8 cellular contexts compared by ENCODE assay signal in genomic region chr5:181221792-181222629, GRCh38. TPM values are rescaled to one million over a fixed set of nuclear protein-coding genes. Genes with fewer than 3 reads are reported as not detected.
DNase-seq lines count a peak whose midpoint lies in the region; ATAC-seq and TF ChIP-seq lines count a peak whose summit lies in the region.

No MANE protein-coding gene starts in this region.

- peak; percentile 68 to 75 (median 70) for ATAC-seq in psoas muscle

- TF ChIP-seq CTCF in cardiac muscle cell (IDR thresholded peaks at IDR 0.05; ENCODE audit: low read depth, low read length) = no peak
- no peak for TF ChIP-seq CTCF in psoas muscle (IDR thresholded peaks at IDR 0.05)
- peak in 1 of 4 experiments; percentile 2 for TF ChIP-seq CTCF in uterus (IDR thresholded peaks at IDR 0.05)

- TF ChIP-seq POLR2A in uterus (IDR thresholded peaks at IDR 0.05) = peak in 1 of 2 donors; percentile 21

- H3K4me1 Mint-ChIP-seq in activated naive CD4-positive, alpha-beta T cell treated with anti-CD3 and anti-CD28 coated beads for 36 hours (ENCODE audit: low read depth) = peaks cover 59% of the 10 kb centered on the region

- H3K27ac ChIP-seq in cardiac muscle cell (peak overlapping the region; percentile 39), psoas muscle (peak overlapping the region; percentile 100), uterus (peak overlapping the region; percentile 95 to 98)

- no peaks in the 10 kb centered on the region for H3K9me3 ChIP-seq in HAP-1
- H3K9me3 ChIP-seq in cardiac muscle cell (ENCODE audit: low read depth) = no peaks in the 10 kb centered on the region
- H3K9me3 ChIP-seq in psoas muscle = no peaks in the 10 kb centered on the region
- no peaks in the 10 kb centered on the region for H3K9me3 ChIP-seq in uterus

- H3K27me3 Mint-ChIP-seq in activated naive CD4-positive, alpha-beta T cell treated with anti-CD3 and anti-CD28 coated beads for 36 hours (ENCODE audit: low read depth) = peaks cover 8% of the 10 kb centered on the region

- 6 to 7% (median 6%) methylated on average over 50 of the region's 50 CpGs for WGBS in psoas muscle, 3 donors

- CTCF ChIA-PET in activated naive CD4-positive, alpha-beta T cell treated with anti-CD3 and anti-CD28 coated beads for 36 hours (lab: Charles Lee) = interaction anchor here (0.8 to 1.6 kb wide), 3 partner anchors 15 to 38 kb away, joined by 3 to 6 read pairs (median 3); no protein-coding TSS in a partner anchor

- H3K27ac Mint-ChIP-seq in activated naive CD4-positive, alpha-beta T cell treated with anti-CD3 and anti-CD28 coated beads for 36 hours = peak overlapping the region; percentile 100

- intact Hi-C loops in activated naive CD4-positive, alpha-beta T cell treated with anti-CD3 and anti-CD28 coated beads for 36 hours (cut with micrococcal nuclease) = loop anchor here (1.0 kb wide), 2 partner anchors 15 to 33 kb away; no protein-coding TSS in a partner anchor
- intact Hi-C loops in psoas muscle (cut with DNase I) (loop anchor here (1.0 to 2.0 kb wide), 4 partner anchors 15 to 31 kb away; no protein-coding TSS in a partner anchor), uterus (cut with DNase I; ENCODE audit: low total_unique reads) (no loop called here)

- peak overlapping the region; percentile 88 for H3K4me3 ChIP-seq in HAP-1
- H3K4me3 ChIP-seq in cardiac muscle cell = peak overlapping the region; percentile 80
- H3K4me3 ChIP-seq in psoas muscle = peak overlapping the region; percentile 97
- peak overlapping the region; percentile 76 to 82 for H3K4me3 ChIP-seq in uterus

- in situ Hi-C loops in HAP-1 (cut with MboI; ENCODE audit: low sequenced_read_pairs) = loop anchor here (5.0 kb wide), 1 partner anchor 35 kb away; no protein-coding TSS in a partner anchor

- H3K27me3 ChIP-seq in HAP-1 (ENCODE audit: low read depth) (no peaks in the 10 kb centered on the region), cardiac muscle cell (no peaks in the 10 kb centered on the region), psoas muscle (ENCODE audit: insufficient read depth in 3 of 3, low read length in 2 of 3) (no peaks in the 10 kb centered on the region), uterus (no peaks in the 10 kb centered on the region)

- peak; percentile 99 for DNase-seq in Daoy (ENCODE audit: low read depth)
- peak; percentile 95 to 97 for DNase-seq in HAP-1 (ENCODE audit: low spot score in 2 of 2)
- DNase-seq in NCI-H460 (ENCODE audit: extremely low read depth, low read depth) = peak; percentile 96
- peak; percentile 99 for DNase-seq in activated naive CD4-positive, alpha-beta T cell treated with anti-CD3 and anti-CD28 coated beads for 36 hours
- DNase-seq in cardiac muscle cell (ENCODE audit: low read depth in 1 of 2, low spot score in 1 of 2) = peak; percentile 82 to 93
- peak; percentile 90 to 95 for DNase-seq in psoas muscle
- peak; percentile 96 to 98 for DNase-seq in uterus
- no peak for DNase-seq in SKM-1 (lab: John Stamatoyannopoulos, UW; ENCODE audit: unreplicated experiment)

- peak overlapping the region; percentile 96 for H3K4me3 Mint-ChIP-seq in activated naive CD4-positive, alpha-beta T cell treated with anti-CD3 and anti-CD28 coated beads for 36 hours

- H3K36me3 ChIP-seq in HAP-1 (replicated peaks) = peaks cover 5% of the 10 kb centered on the region; the same call in 1 of the 2 replicates
- H3K36me3 ChIP-seq in cardiac muscle cell = no peaks in the 10 kb centered on the region
- peaks cover 0 to 6% of the 10 kb centered on the region in 2 donors for H3K36me3 ChIP-seq in psoas muscle (ENCODE audit: insufficient read depth in 1 of 2, low read depth in 1 of 2)
- H3K36me3 ChIP-seq in uterus = no peaks in the 10 kb centered on the region

- peaks cover 14% of the 10 kb centered on the region for H3K36me3 Mint-ChIP-seq in activated naive CD4-positive, alpha-beta T cell treated with anti-CD3 and anti-CD28 coated beads for 36 hours (ENCODE audit: low read depth)

- H3K4me1 ChIP-seq in HAP-1 (peaks cover 18% of the 10 kb centered on the region), cardiac muscle cell (ENCODE audit: low read depth) (no peaks in the 10 kb centered on the region), psoas muscle (peaks cover 19% of the 10 kb centered on the region), uterus (peaks cover 0 to 5% of the 10 kb centered on the region in 2 donors)

- no peaks in the 10 kb centered on the region for H3K9me3 Mint-ChIP-seq in activated naive CD4-positive, alpha-beta T cell treated with anti-CD3 and anti-CD28 coated beads for 36 hours

RNA-seq across cellular contexts. Expression of gene TRIM41, which starts 1.1 kb away (rescaled TPM):
- 23.3 and 23.8 TPM in 2 replicates for total RNA-seq in Daoy (2014; rRNA removed; shearing (Covaris generic))
- 25.7 and 32.2 TPM in 2 replicates for total RNA-seq in NCI-H460 (2014; rRNA removed; shearing (Covaris generic))
- 100 and 108 TPM in 2 replicates for polyA plus RNA-seq in NCI-H460 (2014; cell fraction: nucleus; rRNA removed)
- total RNA-seq in activated naive CD4-positive, alpha-beta T cell treated with anti-CD3 and anti-CD28 coated beads for 36 hours = 10 to 100 TPM; 36.5 to 37.3 TPM
- total RNA-seq in cardiac muscle cell (29.4 and 30.1 TPM in 2 replicates), psoas muscle (10 to 100 TPM; 26.6 to 33.6 (median 31.5) TPM), uterus (10 to 100 TPM in 2 of 4 donors, 1 to 10 TPM in 2; 4.7 to 18.8 (median 12.2) TPM)
- polyA plus RNA-seq in cardiac muscle cell (3.4 and 5.4 TPM in 2 replicates), psoas muscle (10 to 100 TPM; 12.5 to 44.0 (median 17.4) TPM)

RNA-seq across cellular contexts. Expression of gene TRIM7, which starts 17.0 kb away (rescaled TPM):
- 6.7 and 9.0 TPM in 2 replicates for total RNA-seq in Daoy (2014; rRNA removed; shearing (Covaris generic))
- 46.8 and 54.3 TPM in 2 replicates for total RNA-seq in NCI-H460 (2014; rRNA removed; shearing (Covaris generic))
- 52.9 and 66.6 TPM in 2 replicates for polyA plus RNA-seq in NCI-H460 (2014; cell fraction: nucleus; rRNA removed)
- 1 to 10 TPM; 1.6 to 1.8 TPM for total RNA-seq in activated naive CD4-positive, alpha-beta T cell treated with anti-CD3 and anti-CD28 coated beads for 36 hours
- total RNA-seq in cardiac muscle cell (0.39 TPM in 1 of 2 replicates, not detected in the other), psoas muscle (10 to 100 TPM; 18.5 to 42.6 (median 32.4) TPM), uterus (1 to 10 TPM; 1.2 to 7.7 (median 1.6) TPM)
- polyA plus RNA-seq in cardiac muscle cell (0.11 and 0.20 TPM in 2 replicates), psoas muscle (10 to 100 TPM; 10.4 to 37.7 (median 21.2) TPM)

RNA-seq across cellular contexts. Expression of gene RACK1, which starts 21.7 kb away (rescaled TPM):
- 3,901 and 4,257 TPM in 2 replicates for total RNA-seq in Daoy (2014; rRNA removed; shearing (Covaris generic))
- total RNA-seq in NCI-H460 (2014; rRNA removed; shearing (Covaris generic)) = 6,972 and 7,071 TPM in 2 replicates
- 4,584 and 4,689 TPM in 2 replicates for polyA plus RNA-seq in NCI-H460 (2014; cell fraction: nucleus; rRNA removed)
- total RNA-seq in activated naive CD4-positive, alpha-beta T cell treated with anti-CD3 and anti-CD28 coated beads for 36 hours = 1,000 to 10,000 TPM; 3,176 to 3,362 TPM
- total RNA-seq in cardiac muscle cell (2,235 and 2,267 TPM in 2 replicates), psoas muscle (1,000 to 10,000 TPM in 1 of 4 donors, 100 to 1,000 TPM in 3; 832 to 1,110 (median 978) TPM), uterus (1,000 to 10,000 TPM; 1,656 to 5,035 (median 2,557) TPM)
- polyA plus RNA-seq in cardiac muscle cell (803 and 899 TPM in 2 replicates), psoas muscle (1,000 to 10,000 TPM; 1,678 to 3,660 (median 1,849) TPM)

RNA-seq across cellular contexts. Expression of gene TRIM52, which starts 38.9 kb away (rescaled TPM):
- 1.6 and 2.6 TPM in 2 replicates for total RNA-seq in Daoy (2014; rRNA removed; shearing (Covaris generic))
- total RNA-seq in NCI-H460 (2014; rRNA removed; shearing (Covaris generic)) = 10.2 and 10.6 TPM in 2 replicates
- polyA plus RNA-seq in NCI-H460 (2014; cell fraction: nucleus; rRNA removed) = 18.2 and 30.0 TPM in 2 replicates
- total RNA-seq in activated naive CD4-positive, alpha-beta T cell treated with anti-CD3 and anti-CD28 coated beads for 36 hours = 10 to 100 TPM; 10.5 to 10.9 TPM
- total RNA-seq in cardiac muscle cell = 10.4 and 12.3 TPM in 2 replicates
- polyA plus RNA-seq in cardiac muscle cell = 9.5 and 10.5 TPM in 2 replicates
- total RNA-seq in psoas muscle = 1 to 10 TPM; 3.0 to 5.8 (median 5.3) TPM
- polyA plus RNA-seq in psoas muscle = 10 to 100 TPM in 1 of 3 donors, 1 to 10 TPM in 2; 1.5 to 17.6 (median 4.8) TPM
- total RNA-seq in uterus = 10 to 100 TPM in 2 of 4 donors, 1 to 10 TPM in 2; 1.2 to 22.1 (median 13.9) TPM

Comparison
In these comparisons a context has a peak if more than half of its experiments do, and no peak if none do; other contexts are left out.
1. H3K27ac ChIP-seq: peak in every context shown above with its lines; median percentile 100 in psoas muscle; 96 in uterus; 39 in cardiac muscle cell.